ENCODE assay signal across 19 cellular contexts in the genomic region with DNA sequence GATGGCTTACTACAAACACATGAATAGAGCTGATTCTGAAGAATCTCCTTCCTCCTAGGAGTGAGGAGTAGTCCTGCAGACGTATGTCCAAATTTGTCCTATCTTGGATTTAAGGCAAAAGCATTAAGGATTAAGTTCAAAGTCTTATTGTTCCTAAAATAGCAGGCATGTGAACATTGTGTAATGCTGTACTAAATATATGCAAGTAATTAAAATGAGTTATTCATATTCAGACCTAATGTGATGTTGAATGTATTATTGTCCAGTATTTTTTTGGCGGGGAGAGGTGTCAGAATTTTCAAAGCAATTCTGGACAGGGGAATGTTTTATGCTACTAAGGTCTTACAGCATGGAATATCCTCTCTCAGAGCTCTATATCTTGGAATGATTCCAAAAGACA.
DNase-seq lines count a peak whose midpoint lies in the region; FAIRE-seq and TF ChIP-seq lines count a peak whose summit lies in the region.
"Had no signal": no experiment of that assay in that cellular context is flagged by ENCODE, and none has a peak within 500 bp of the region (broad histone marks: within the 10 kb centered on the region; RNA-seq: fewer than 3 reads in every experiment).

No MANE protein-coding gene starts in this region.

- H2AFZ ChIP-seq in H1 (ENCODE audit: low read length) = 0 out of 2 replicates have a peak overlapping the region, but pooled peaks have one; percentile 33
- H2AFZ ChIP-seq: GM23338 had no signal

- H2BK12ac ChIP-seq in H1 (ENCODE audit: low read depth, low read length) = no peak overlapping the region

- no peak overlapping the region for H4K5ac ChIP-seq in H1 (ENCODE audit: insufficient read length, low read depth, low read length)

- no peak for DNase-seq in H1 (ENCODE audit: low read depth in 1 of 2, low spot score in 2 of 2)
- no peak for DNase-seq in sigmoid colon
- no peak for DNase-seq in transverse colon
- no peak for DNase-seq in NCI-H146 (lab: John Stamatoyannopoulos, UW)
- DNase-seq in amygdala (lab: John Stamatoyannopoulos, UW) = no peak
- DNase-seq in KG1 (lab: John Stamatoyannopoulos, UW) = no peak
- DNase-seq: ACHN; AML-193; Calu3; CD8-positive, alpha-beta T cell; DMS79 treated with DMSO at 0.1 percent for 48 hours; GF-D8; H7; IMR-90 had no signal

- FAIRE-seq in H1 (lab: Jason Lieb, UNC) = no peak
- FAIRE-seq: A204.1, HTR-8/SVneo had no signal

- in situ Hi-C loops in transverse colon (cut with MboI; ENCODE audit: low pct_ligation_motif_present in 1 of 4, low pct_unique_long_range_greater_than_20kb in 1 of 4, low sequenced_read_pairs in 3 of 4) = no loop called here

- no peak overlapping the region for H3K27ac ChIP-seq in H1 (ENCODE audit: low read depth, low read length)
- H3K27ac ChIP-seq in sigmoid colon = peak overlapping the region; percentile 31 to 86 (median 69)
- H3K27ac ChIP-seq in transverse colon = peak overlapping the region in 3 of 4 donors; percentile 38 to 80 (median 73)
- H3K27ac ChIP-seq: BLaER1 had no signal

- TF ChIP-seq POLR2A in H1 (IDR thresholded peaks at IDR 0.05; ENCODE audit: control extremely low read depth in 1 of 2, low read depth in 2 of 2, low read length in 2 of 2) (no peak), sigmoid colon (IDR thresholded peaks at IDR 0.05) (no peak), transverse colon (IDR thresholded peaks at IDR 0.05) (no peak)

- H3K56ac ChIP-seq in H1 (replicated peaks; ENCODE audit: insufficient read length, low read depth, low read length) = no peak overlapping the region

- no peaks in the 10 kb centered on the region for H4K20me1 ChIP-seq in H1 (replicated peaks in 1 of 2; ENCODE audit: control insufficient read depth in 1 of 2, insufficient read depth in 2 of 2, low read length in 2 of 2)
- H4K20me1 ChIP-seq: BLaER1 had no signal

- no peak overlapping the region for H2BK5ac ChIP-seq in H1 (ENCODE audit: low read depth, low read length)

- H3K9ac ChIP-seq in H1 (replicated peaks in 1 of 4; ENCODE audit: extremely low read depth in 1 of 4, low read depth in 3 of 4, low read length in 3 of 4) = no peak overlapping the region
- H3K9ac ChIP-seq: BLaER1 had no signal

- no peak overlapping the region for H3K14ac ChIP-seq in H1 (ENCODE audit: insufficient read length)

- H3K23me2 ChIP-seq in H1 (ENCODE audit: low read depth, low read length) = no peaks in the 10 kb centered on the region

- CTCF ChIA-PET in H1 (lab: Charles Lee; ENCODE audit: partially characterized antibody) = interaction anchor here (0.9 to 1.3 kb wide), 3 partner anchors 20 to 68 kb away, joined by 3 read pairs; no protein-coding TSS in a partner anchor

- no peak overlapping the region for H2AK5ac ChIP-seq in H1 (ENCODE audit: low read depth, low read length)

- H3K4me3 ChIP-seq in H1 (ENCODE audit: extremely low read depth in 1 of 4, insufficient read depth in 2 of 4, low read depth in 3 of 4, low read length in 4 of 4) (no peak overlapping the region), sigmoid colon (no peak overlapping the region), transverse colon (no peak overlapping the region)
- H3K4me3 ChIP-seq: BLaER1, GM23338, K562 had no signal

- no peaks in the 10 kb centered on the region for H3K27me3 ChIP-seq in H1 (replicated peaks in 1 of 4; ENCODE audit: control insufficient read depth in 3 of 4, extremely low read depth in 1 of 4, insufficient read depth in 3 of 4, low read length in 3 of 4)
- no peaks in the 10 kb centered on the region for H3K27me3 ChIP-seq in sigmoid colon
- no peaks in the 10 kb centered on the region for H3K27me3 ChIP-seq in transverse colon
- H3K27me3 ChIP-seq: BLaER1 had no signal

- POLR2A ChIA-PET in H1 (lab: Charles Lee; ENCODE audit: partially characterized antibody) = no interaction called here

- H3K36me3 ChIP-seq in H1 (ENCODE audit: control insufficient read depth in 2 of 4, insufficient read depth in 4 of 4, low read length in 3 of 4) (no peaks in the 10 kb centered on the region), sigmoid colon (no peaks in the 10 kb centered on the region), transverse colon (no peaks in the 10 kb centered on the region)
- H3K36me3 ChIP-seq: BLaER1 had no signal

- H3K79me2 ChIP-seq in H1 (ENCODE audit: control insufficient read depth in 1 of 2, insufficient read depth in 2 of 2, low read length in 2 of 2) = no peaks in the 10 kb centered on the region

- TF ChIP-seq CTCF in H1 (IDR thresholded peaks at IDR 0.05; ENCODE audit: control extremely low read depth in 1 of 3, insufficient read depth in 1 of 3, low read depth in 1 of 3, low read length in 3 of 3) = no peak
- no peak for TF ChIP-seq CTCF in sigmoid colon (IDR thresholded peaks at IDR 0.05)
- no peak for TF ChIP-seq CTCF in transverse colon (IDR thresholded peaks at IDR 0.05)

- no peak for TF ChIP-seq EP300 in H1 (IDR thresholded peaks at IDR 0.05; ENCODE audit: borderline replicate concordance in 1 of 2, low read depth in 2 of 2, low read length in 2 of 2)
- peak in 3 of 4 donors; percentile 26 to 81 (median 57) for TF ChIP-seq EP300 in sigmoid colon (IDR thresholded peaks at IDR 0.05)
- TF ChIP-seq EP300 in transverse colon (IDR thresholded peaks at IDR 0.05; ENCODE audit: low read depth) = no peak

- no peak overlapping the region for H3K4ac ChIP-seq in H1 (replicated peaks; ENCODE audit: insufficient read length, low read depth, low read length)

- H3K9me3 ChIP-seq in H1 (ENCODE audit: insufficient read depth in 2 of 2, low read depth in 1 of 2, low read length in 1 of 2) (no peaks in the 10 kb centered on the region), sigmoid colon (no peaks in the 10 kb centered on the region), transverse colon (no peaks in the 10 kb centered on the region)
- H3K9me3 ChIP-seq: BLaER1 had no signal

- 86% methylated on average over 2 of the region's 2 CpGs; no CpG with 5 or more reads in 1 of the 2 experiments for WGBS in H1 (ENCODE audit: extremely low coverage in 1 of 2, insufficient coverage in 1 of 2, insufficient read length in 1 of 2, insufficient replicate concordance in 2 of 2, low coverage in 1 of 2, low lambda C conversion rate in 2 of 2, missing lambda C conversion rate in 1 of 2), 2 experiments
- 47 to 86% methylated on average over 2 of the region's 2 CpGs for WGBS in sigmoid colon, 2 donors
- WGBS in transverse colon (ENCODE audit: low coverage in 1 of 2), 2 donors = 36 to 64% methylated on average over 2 of the region's 2 CpGs

- no peak overlapping the region for H4K91ac ChIP-seq in H1 (replicated peaks; ENCODE audit: insufficient read length, low read length)

- H4K8ac ChIP-seq in H1 (ENCODE audit: extremely low read depth, insufficient read depth, low read length) = no peak overlapping the region

- H3K23ac ChIP-seq in H1 (ENCODE audit: insufficient read length) = no peak overlapping the region

- no peak for TF ChIP-seq RAD21 in H1 (IDR thresholded peaks at IDR 0.05 in 1 of 2, conservative IDR thresholded peaks at IDR 0.05 in 1 of 2; ENCODE audit: low read depth in 2 of 2, low read length in 2 of 2)

- H3K4me2 ChIP-seq in H1 (ENCODE audit: insufficient read depth in 1 of 2, low read depth in 2 of 2, low read length in 2 of 2) = no peak overlapping the region
- H3K4me2 ChIP-seq: BLaER1, GM23338 had no signal

- H2BK120ac ChIP-seq in H1 (replicated peaks; ENCODE audit: low read depth, low read length) = no peak overlapping the region

- no peak overlapping the region for H2BK15ac ChIP-seq in H1 (ENCODE audit: low read length)

- H3K79me1 ChIP-seq in H1 (ENCODE audit: low read depth, low read length) = no peaks in the 10 kb centered on the region

- H3K4me1 ChIP-seq in H1 (replicated peaks in 1 of 4; ENCODE audit: control insufficient read depth in 3 of 4, insufficient read depth in 4 of 4, low read length in 3 of 4) (no peaks in the 10 kb centered on the region), sigmoid colon (peaks cover 0 to 67% (median 60%) of the 10 kb centered on the region in 4 donors), transverse colon (peaks cover 0 to 28% (median 3%) of the 10 kb centered on the region in 4 donors)

- intact Hi-C loops in sigmoid colon (cut with DNase I) (no loop called here), transverse colon (cut with DNase I; ENCODE audit: low total_unique reads) (no loop called here)

- no peak overlapping the region for H2BK20ac ChIP-seq in H1 (ENCODE audit: low read length)

- H3K18ac ChIP-seq in H1 (ENCODE audit: extremely low read depth, low read length) = no peak overlapping the region

TF ChIP-seq in H1, 55 proteins besides CTCF, POLR2A, EP300 and RAD21:
- TF ChIP-seq KDM1A (IDR thresholded peaks at IDR 0.05; ENCODE audit: borderline replicate concordance, low read length) = no peak
- TF ChIP-seq, protein P1, sequence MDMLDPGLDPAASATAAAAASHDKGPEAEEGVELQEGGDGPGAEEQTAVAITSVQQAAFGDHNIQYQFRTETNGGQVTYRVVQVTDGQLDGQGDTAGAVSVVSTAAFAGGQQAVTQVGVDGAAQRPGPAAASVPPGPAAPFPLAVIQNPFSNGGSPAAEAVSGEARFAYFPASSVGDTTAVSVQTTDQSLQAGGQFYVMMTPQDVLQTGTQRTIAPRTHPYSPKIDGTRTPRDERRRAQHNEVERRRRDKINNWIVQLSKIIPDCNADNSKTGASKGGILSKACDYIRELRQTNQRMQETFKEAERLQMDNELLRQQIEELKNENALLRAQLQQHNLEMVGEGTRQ (IDR thresholded peaks at IDR 0.05; ENCODE audit: low read length) = no peak
- no peak for TF ChIP-seq CHD2 (IDR thresholded peaks at IDR 0.05; ENCODE audit: low read length)
- no peak for TF ChIP-seq SAP30 (IDR thresholded peaks at IDR 0.05; ENCODE audit: insufficient read depth, insufficient replicate concordance, low read length)
- no peak for TF ChIP-seq ASH2L (IDR thresholded peaks at IDR 0.05; ENCODE audit: low read length)
- TF ChIP-seq POU5F1 (IDR thresholded peaks at IDR 0.05; ENCODE audit: low read depth, low read length) = no peak
- no peak for TF ChIP-seq KDM4A (IDR thresholded peaks at IDR 0.05; ENCODE audit: low read depth, low read length, severe bottlenecking)
- TF ChIP-seq, protein P2, sequence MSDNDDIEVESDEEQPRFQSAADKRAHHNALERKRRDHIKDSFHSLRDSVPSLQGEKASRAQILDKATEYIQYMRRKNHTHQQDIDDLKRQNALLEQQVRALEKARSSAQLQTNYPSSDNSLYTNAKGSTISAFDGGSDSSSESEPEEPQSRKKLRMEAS (IDR thresholded peaks at IDR 0.05) = no peak
- no peak for TF ChIP-seq TAF1 (IDR thresholded peaks at IDR 0.05; ENCODE audit: low read depth, low read length)
- no peak for TF ChIP-seq HDAC2 (IDR thresholded peaks at IDR 0.05; ENCODE audit: borderline replicate concordance in 1 of 2, low read depth in 2 of 2, low read length in 2 of 2)
- no peak for TF ChIP-seq RBBP5 (IDR thresholded peaks at IDR 0.05; ENCODE audit: borderline replicate concordance, low read depth, low read length)
- no peak for TF ChIP-seq CBX5 (IDR thresholded peaks at IDR 0.05; ENCODE audit: low read depth, low read length)
- no peak for TF ChIP-seq NANOG (IDR thresholded peaks at IDR 0.05; ENCODE audit: insufficient read depth, low read depth, low read length, poor library complexity, severe bottlenecking)
- no peak for TF ChIP-seq RFX5 (IDR thresholded peaks at IDR 0.05; ENCODE audit: borderline replicate concordance, low read depth, low read length)
TF ChIP-seq in H1: peak in this region for 0.
